In genomic region chr21:40827509-40827908, GRCh38 we compare ENCODE assay signal across 38 cellular contexts. TPM values are rescaled to one million over a fixed set of nuclear protein-coding genes. Genes with fewer than 3 reads are reported as not detected.
"Had no signal": no experiment of that assay in that cellular context is flagged by ENCODE, and none has a peak within 500 bp of the region (broad histone marks: within the 10 kb centered on the region; RNA-seq: fewer than 3 reads in every experiment).

No MANE protein-coding gene starts in this region.

- H3K9ac ChIP-seq: KMS-11 had no signal

- H3K36me3 ChIP-seq: MG63 had no signal

- H3K27me3 ChIP-seq: MG63 had no signal

- DNase-seq: Karpas-422, Kasumi-1, KBM-7, KG1, MG63, MV-4-11, NCI-H1048, NCI-H1092, NCI-H1092 treated with DMSO at 0.1 percent for 48 hours, NCI-H1105, NCI-H1105 treated with DMSO at 0.1 percent for 48 hours, NCI-H1417, NCI-H1417 treated with DMSO at 0.1 percent for 48 hours, NCI-H1436, NCI-H1436 treated with DMSO at 0.1 percent for 48 hours, NCI-H146, NCI-H1694, NCI-H1694 treated with DMSO at 0.1 percent for 48 hours, NCI-H187, NCI-H187 treated with DMSO at 0.1 percent for 48 hours, NCI-H1930, NCI-H2029, NCI-H2029 treated with DMSO at 0.1 percent for 48 hours, NCI-H2081, NCI-H2081 treated with DMSO at 0.1 percent for 48 hours, NCI-H2107, NCI-H2227 treated with DMSO at 0.1 percent for 48 hours, NCI-H226, NCI-H345, NCI-H446, NCI-H446 treated with DMSO at 0.1 percent for 48 hours, NCI-H510A, NCI-H510A treated with DMSO at 0.1 percent for 48 hours, NCI-H524 had no signal

- H3K4me2 ChIP-seq: KMS-11 had no signal

- H3K4me3 ChIP-seq: MG63 had no signal

- H3K27ac ChIP-seq: KMS-11 had no signal

- H3K9me3 ChIP-seq: MG63 had no signal

RNA-seq across cellular contexts. Expression of gene DSCAM, which starts 19.4 kb away (rescaled TPM):
- total RNA-seq: LHCN-M2, M059J, NCI-H460 had no signal
